20 cellular contexts compared by ENCODE assay signal in the genomic region with DNA sequence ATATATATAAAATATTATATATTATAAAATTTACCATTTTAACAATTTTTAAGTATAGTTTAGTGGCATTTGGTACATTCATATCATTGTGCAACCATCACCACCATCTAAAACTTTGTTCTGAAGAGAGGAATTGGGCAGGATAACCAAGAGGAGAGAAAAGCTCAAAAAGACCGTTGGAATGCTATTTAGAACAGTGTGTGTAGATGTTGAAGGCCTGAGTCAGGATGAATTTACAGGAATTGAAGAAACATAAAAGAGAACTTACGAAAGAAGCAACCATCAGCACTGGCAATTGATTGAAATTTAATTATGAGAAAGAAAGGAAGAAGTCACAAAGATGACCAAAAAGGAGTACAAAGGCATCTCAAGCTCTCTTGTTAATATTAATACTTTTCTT.
DNase-seq lines count a peak whose midpoint lies in the region; ATAC-seq, FAIRE-seq and TF ChIP-seq lines count a peak whose summit lies in the region.
"Had no signal": no experiment of that assay in that cellular context is flagged by ENCODE, and none has a peak within 500 bp of the region (broad histone marks: within the 10 kb centered on the region; RNA-seq: fewer than 3 reads in every experiment).

No MANE protein-coding gene starts in this region.

- peaks cover 8% of the 10 kb centered on the region for H3K4me1 Mint-ChIP-seq in astrocyte (ENCODE audit: low read depth, unreplicated experiment)

- H3K27ac Mint-ChIP-seq in astrocyte (ENCODE audit: unreplicated experiment), result no peak overlapping the region

- H3K36me3 Mint-ChIP-seq in astrocyte (ENCODE audit: low read depth, unreplicated experiment), result no peaks in the 10 kb centered on the region

- POLR2A ChIA-PET in AG04449 (lab: Yijun Ruan, JAX), result no interaction called here

- H3K4me3 ChIP-seq in AG04449 (ENCODE audit: low read depth, low read length) (no peak overlapping the region), astrocyte (ENCODE audit: insufficient read depth, low read depth, low read length) (no peak overlapping the region), fibroblast of the aortic adventitia (ENCODE audit: low read depth, low read length) (no peak overlapping the region), pancreas (no peak overlapping the region)

- FAIRE-seq in astrocyte (lab: Jason Lieb, UNC) (peak; percentile 20), pancreas (lab: Jason Lieb, UNC) (no peak)
- FAIRE-seq: G401.6, GM19239, RCC 7860 had no signal

- no peaks in the 10 kb centered on the region for H3K79me2 ChIP-seq in astrocyte (ENCODE audit: insufficient read depth, low read length)

- no peak overlapping the region for H2AFZ ChIP-seq in astrocyte (ENCODE audit: low read depth, low read length)

- WGBS in pancreas, 2 donors, result 69 to 84% methylated on average over 2 of the region's 2 CpGs

- H3K36me3 ChIP-seq in astrocyte (ENCODE audit: insufficient read depth, low read length), result no peaks in the 10 kb centered on the region
- no peaks in the 10 kb centered on the region for H3K36me3 ChIP-seq in pancreas

- DNase-seq in AG04449 (ENCODE audit: low read depth, low spot score) (peak; percentile 21), GM03348 (ENCODE audit: low spot score) (peak; percentile 46), astrocyte (ENCODE audit: low read depth) (peak; percentile 17), fibroblast of the aortic adventitia (ENCODE audit: low read depth) (peak; percentile 43), DMS153 (lab: John Stamatoyannopoulos, UW) (no peak), cerebellar nuclear complex (lab: John Stamatoyannopoulos, UW) (no peak), DMS153 treated with DMSO at 0.1 percent for 48 hours (lab: John Stamatoyannopoulos, UW; ENCODE audit: unreplicated experiment) (no peak), pancreas (no peak)
- DNase-seq: 8988T, DND-41, GOT3, Kasumi-1, NCI-H1105, NCI-H2081, NCI-H2171 treated with DMSO at 0.1 percent for 48 hours, NCI-H748 treated with DMSO at 0.1 percent for 48 hours had no signal

- TF ChIP-seq CTCF in AG04449 (IDR thresholded peaks at IDR 0.05; ENCODE audit: insufficient read depth, low read length, missing control alignments) (no peak), astrocyte (IDR thresholded peaks at IDR 0.05; ENCODE audit: insufficient read depth, low read depth, low read length) (no peak), fibroblast of the aortic adventitia (IDR thresholded peaks at IDR 0.05; ENCODE audit: insufficient read depth, low read length) (no peak), pancreas (IDR thresholded peaks at IDR 0.05) (no peak)

- no peak overlapping the region for H3K27ac ChIP-seq in astrocyte (ENCODE audit: low read depth, low read length)
- no peak overlapping the region for H3K27ac ChIP-seq in pancreas

- ATAC-seq in pancreas, result no peak
- ATAC-seq: Right ventricle myocardium inferior had no signal

- no peak overlapping the region for H3K4me2 ChIP-seq in astrocyte (ENCODE audit: low read length)

- H4K20me1 ChIP-seq in astrocyte (ENCODE audit: insufficient read depth, low read length), result no peaks in the 10 kb centered on the region

- H3K4me3 Mint-ChIP-seq in astrocyte (ENCODE audit: unreplicated experiment), result no peak overlapping the region

- no peak overlapping the region for H3K9ac ChIP-seq in astrocyte (ENCODE audit: low read length)

- H3K27me3 ChIP-seq in astrocyte (ENCODE audit: insufficient read depth, low read length) (no peaks in the 10 kb centered on the region), pancreas (no peaks in the 10 kb centered on the region)

- peaks cover 10% of the 10 kb centered on the region for H3K27me3 Mint-ChIP-seq in astrocyte (ENCODE audit: low read depth, unreplicated experiment)

- H3K9me3 ChIP-seq in astrocyte (ENCODE audit: insufficient read depth, low read depth, low read length), result no peaks in the 10 kb centered on the region
- no peaks in the 10 kb centered on the region for H3K9me3 ChIP-seq in pancreas

- H3K4me1 ChIP-seq in astrocyte (ENCODE audit: insufficient read depth, low read length) (no peaks in the 10 kb centered on the region), pancreas (no peaks in the 10 kb centered on the region)

- CTCF ChIA-PET in AG04449 (lab: Yijun Ruan, JAX), result no interaction called here

- no peaks in the 10 kb centered on the region for H3K9me3 Mint-ChIP-seq in astrocyte (ENCODE audit: unreplicated experiment)

- intact Hi-C loops in pancreas (cut with DNase I), result no loop called here

Comparison
In these comparisons a context has a peak if more than half of its experiments do, and no peak if none do; other contexts are left out.
1. DNase-seq: peak in AG04449 (single experiment), GM03348 (single experiment), astrocyte (single experiment) and fibroblast of the aortic adventitia (single experiment); none in DMS153 (single experiment), cerebellar nuclear complex (0 of 2), DMS153 treated with DMSO at 0.1 percent for 48 hours (single experiment) and pancreas (0 of 6).